Comparison of ENCODE assay signal across 19 cellular contexts in genomic region chr6:78589426-78589825, GRCh38.
"Had no signal": no experiment of that assay in that cellular context is flagged by ENCODE, and none has a peak within 500 bp of the region (broad histone marks: within the 10 kb centered on the region; RNA-seq: fewer than 3 reads in every experiment).

No MANE protein-coding gene starts in this region.

- H3K4me1 Mint-ChIP-seq: mesothelial cell of epicardium, neural progenitor cell, T-helper 17 cell had no signal

- H3K27ac Mint-ChIP-seq: activated naive CD4-positive, alpha-beta T cell treated with anti-CD3 and anti-CD28 coated beads, Interleukin-2, amount 50 U/mL, for 72 hours; activated T-helper 1 cell treated with anti-CD3 and anti-CD28 coated beads, Interleukin-12 subunit alpha, Interleukin-12 subunit beta, Interleukin-2, Interleukin-4 antibody, amounts not matched to agents 30 ng/mL and 10 ng/mL and 1 ng/mL, durations not matched to agents 14 hours and 24 hours and 36 hours; mesothelial cell of epicardium; neural progenitor cell; T-helper 17 cell had no signal

- H3K36me3 Mint-ChIP-seq: activated naive CD4-positive, alpha-beta T cell treated with anti-CD3 and anti-CD28 coated beads, Interleukin-2, amount 50 U/mL, for 72 hours; mesothelial cell of epicardium; neural progenitor cell had no signal

- ATAC-seq: activated naive CD4-positive, alpha-beta T cell treated with anti-CD3 and anti-CD28 coated beads, Interleukin-2, amount 50 U/mL, for 72 hours; psoas muscle; right cardiac atrium; T-helper 17 cell had no signal

- H3K4me3 Mint-ChIP-seq: activated T-helper 1 cell treated with anti-CD3 and anti-CD28 coated beads, Interleukin-12 subunit alpha, Interleukin-12 subunit beta, Interleukin-2, Interleukin-4 antibody, amounts not matched to agents 30 ng/mL and 10 ng/mL and 1 ng/mL, durations not matched to agents 14 hours and 24 hours and 36 hours; mesothelial cell of epicardium; neural progenitor cell; T-helper 17 cell had no signal

- H3K9me3 Mint-ChIP-seq: neural progenitor cell had no signal

- DNase-seq: activated CD4-positive, alpha-beta T cell treated with anti-CD3 and anti-CD28 coated beads, Interleukin-2, amount 50 U/mL, for 4 hours; activated CD4-positive, CD25-positive, alpha-beta regulatory T cell treated with anti-CD3 and anti-CD28 coated beads, Interleukin-2, amount 50 U/mL, for 72 hours; activated gamma-delta T cell treated with Interleukin-2 at 50 U/mL for 16 hours; activated T-cell treated with anti-CD3 and anti-CD28 coated beads for 4 hours; amniotic stem cell; effector CD4-positive, alpha-beta T cell; foreskin melanocyte; glutamatergic neuron; hypothalamus; psoas muscle; right cardiac atrium; stimulated activated CD4-positive, alpha-beta T cell treated with anti-CD3 and anti-CD28 coated beads, Interleukin-2, amount 100 ng/mL, for 24 hours; stimulated activated naive CD4-positive, alpha-beta T cell treated with Interleukin-2 at 50 U/mL for 16 hours; T-helper 17 cell; thyroid gland had no signal

- H3K27me3 Mint-ChIP-seq: T-helper 17 cell had no signal
